ENCODE assay signal across 26 cellular contexts in genomic region chr18:7735606-7736175, GRCh38.
"Had no signal": no experiment of that assay in that cellular context is flagged by ENCODE, and none has a peak within 500 bp of the region (broad histone marks: within the 10 kb centered on the region; RNA-seq: fewer than 3 reads in every experiment).

No MANE protein-coding gene starts in this region.

- H3K27me3 ChIP-seq: gastroesophageal sphincter, ovary, sigmoid colon, transverse colon, uterus had no signal

- H3K4me2 ChIP-seq: smooth muscle cell had no signal

- H3K4me1 ChIP-seq: prostate gland had no signal

- DNase-seq: activated CD4-positive, alpha-beta T cell treated with anti-CD3 and anti-CD28 coated beads for 1 hour; activated CD4-positive, alpha-beta T cell treated with anti-CD3 and anti-CD28 coated beads, Interleukin-2, amount 50 U/mL, for 1 hour; activated CD8-positive, alpha-beta T cell treated with anti-CD3 and anti-CD28 coated beads for 36 hours; activated gamma-delta T cell treated with Interleukin-2 at 50 U/mL for 16 hours; activated naive CD4-positive, alpha-beta T cell treated with anti-CD3 and anti-CD28 coated beads, Interleukin-2, amount 50 U/mL, for 16 hours; activated T-cell treated with anti-CD3 and anti-CD28 coated beads, Interleukin-2, amount 50 U/mL, for 4 hours; amniotic stem cell; caudate nucleus; cortex of kidney; effector memory CD8-positive, alpha-beta T cell; head of caudate nucleus; lower lobe of right lung; naive B cell; nephron progenitor cell; ovary; retina; sigmoid colon; stimulated activated CD4-positive, alpha-beta T cell treated with anti-CD3 and anti-CD28 coated beads, Interleukin-1b, Interleukin-23, amount 100 ng/mL, for 48 hours; stimulated activated naive CD4-positive, alpha-beta T cell; T-helper 9 cell; transverse colon; uterus had no signal

- H3K36me3 ChIP-seq: gastroesophageal sphincter, lower lobe of right lung, ovary, prostate gland, sigmoid colon, transverse colon, uterus had no signal

- H3K9me3 ChIP-seq: gastroesophageal sphincter, lower lobe of right lung, ovary, prostate gland, sigmoid colon, transverse colon, uterus had no signal

- H3K4me3 ChIP-seq: gastroesophageal sphincter, lower lobe of right lung, ovary, prostate gland, sigmoid colon, smooth muscle cell, transverse colon, uterus had no signal

- H3K27ac ChIP-seq: gastroesophageal sphincter, lower lobe of right lung, ovary, prostate gland, sigmoid colon, transverse colon, uterus had no signal

- ATAC-seq: activated CD8-positive, alpha-beta T cell treated with anti-CD3 and anti-CD28 coated beads for 36 hours; activated T-cell treated with anti-CD3 and anti-CD28 coated beads, Interleukin-2, amount 50 U/mL, for 4 hours; activated T-helper 17 cell treated with anti-CD3 and anti-CD28 coated beads, Interleukin-2, amount 50 U/mL, for 72 hours; effector memory CD8-positive, alpha-beta T cell; gastroesophageal sphincter; lower lobe of right lung had no signal
